ENCODE assay signal across 21 cellular contexts in genomic region chr1:211336775-211337174, GRCh38. TPM values are rescaled to one million over a fixed set of nuclear protein-coding genes. Genes with fewer than 3 reads are reported as not detected.
DNase-seq lines count a peak whose midpoint lies in the region; ATAC-seq and TF ChIP-seq lines count a peak whose summit lies in the region.
"Had no signal": no experiment of that assay in that cellular context is flagged by ENCODE, and none has a peak within 500 bp of the region (broad histone marks: within the 10 kb centered on the region; RNA-seq: fewer than 3 reads in every experiment).

No MANE protein-coding gene starts in this region.

- peak overlapping the region; percentile 66 for H3K4me3 ChIP-seq in Loucy (ENCODE audit: low read length, poor library complexity, severe bottlenecking)
- peak overlapping the region in 1 of 8 donors; percentile 43 for H3K4me3 ChIP-seq in spleen
- H3K4me3 ChIP-seq: A549, K562, left ventricle myocardium inferior, skin epidermis, upper lobe of left lung had no signal

- H3K27me3 ChIP-seq in Loucy (ENCODE audit: insufficient read depth, low read length, poor library complexity, severe bottlenecking) (no peaks in the 10 kb centered on the region), spleen (replicated peaks in 1 of 7) (no peaks in the 10 kb centered on the region)
- H3K27me3 ChIP-seq: upper lobe of left lung had no signal

- H3F3A ChIP-seq in Loucy (ENCODE audit: low read depth), result 0 out of 2 replicates have a peak, but pooled peaks cover 4% of the 10 kb centered on the region

- no peak overlapping the region for H2AFZ ChIP-seq in Loucy (ENCODE audit: low read length)

- H3K27ac ChIP-seq in spleen, result peak overlapping the region in 7 of 8 donors; percentile 59 to 96 (median 89)
- H3K27ac ChIP-seq: A549, HL-60, left ventricle myocardium inferior, upper lobe of left lung had no signal

- H3K9me3 Mint-ChIP-seq in activated CD4-positive, alpha-beta T cell treated with anti-CD3 and anti-CD28 coated beads, Interleukin-2, amount 10 ng/mL, durations not matched to agents 24 days and 14 days, result no peaks in the 10 kb centered on the region
- no peaks in the 10 kb centered on the region for H3K9me3 Mint-ChIP-seq in activated naive CD8-positive, alpha-beta T cell treated with anti-CD3 and anti-CD28 coated beads, Interleukin-2, amount 10 ng/mL, durations not matched to agents 7 days and 5 days
- H3K9me3 Mint-ChIP-seq in chondrocyte (ENCODE audit: low read depth), result no peaks in the 10 kb centered on the region
- H3K9me3 Mint-ChIP-seq: activated T-cell treated with anti-CD3 and anti-CD28 coated beads, Interleukin-2, amount 50 U/mL, for 4 hours had no signal

- H3K27ac Mint-ChIP-seq in activated CD4-positive, alpha-beta T cell treated with anti-CD3 and anti-CD28 coated beads, Interleukin-2, amount 10 ng/mL, durations not matched to agents 24 days and 14 days, result peak overlapping the region; percentile 74
- H3K27ac Mint-ChIP-seq in activated naive CD8-positive, alpha-beta T cell treated with anti-CD3 and anti-CD28 coated beads, Interleukin-2, amount 10 ng/mL, durations not matched to agents 7 days and 5 days, result peak overlapping the region; percentile 91
- no peak overlapping the region for H3K27ac Mint-ChIP-seq in chondrocyte (ENCODE audit: unreplicated experiment)

- no peaks in the 10 kb centered on the region for H3K27me3 Mint-ChIP-seq in activated CD4-positive, alpha-beta T cell treated with anti-CD3 and anti-CD28 coated beads, Interleukin-2, amount 10 ng/mL, durations not matched to agents 24 days and 14 days
- no peaks in the 10 kb centered on the region for H3K27me3 Mint-ChIP-seq in activated naive CD8-positive, alpha-beta T cell treated with anti-CD3 and anti-CD28 coated beads, Interleukin-2, amount 10 ng/mL, durations not matched to agents 7 days and 5 days
- H3K27me3 Mint-ChIP-seq in chondrocyte (ENCODE audit: low read depth), result no peaks in the 10 kb centered on the region

- H3K9me2 ChIP-seq in Loucy (replicated peaks; ENCODE audit: low read depth, low read length), result no peaks in the 10 kb centered on the region

- intact Hi-C loops in activated CD4-positive, alpha-beta T cell treated with anti-CD3 and anti-CD28 coated beads, Interleukin-2, amount 10 ng/mL, durations not matched to agents 24 days and 14 days (cut with micrococcal nuclease), result loop anchor here (1.0 kb wide), 1 partner anchor 8 kb away; no protein-coding TSS in a partner anchor
- intact Hi-C loops in spleen (cut with DNase I; ENCODE audit: low total_unique reads), result loop anchor here (10.0 kb wide), 1 partner anchor 48 kb away; no protein-coding TSS in a partner anchor

- H3K36me3 ChIP-seq in Loucy (ENCODE audit: insufficient read depth, low read length) (peaks cover 10% of the 10 kb centered on the region; the same call in 1 of the 2 replicates), spleen (peaks cover 0 to 12% (median 0%) of the 10 kb centered on the region in 6 donors)
- H3K36me3 ChIP-seq: left ventricle myocardium inferior, upper lobe of left lung had no signal

- H3K4me1 Mint-ChIP-seq in activated CD4-positive, alpha-beta T cell treated with anti-CD3 and anti-CD28 coated beads, Interleukin-2, amount 10 ng/mL, durations not matched to agents 24 days and 14 days, result peaks cover 84% of the 10 kb centered on the region
- H3K4me1 Mint-ChIP-seq in activated naive CD8-positive, alpha-beta T cell treated with anti-CD3 and anti-CD28 coated beads, Interleukin-2, amount 10 ng/mL, durations not matched to agents 7 days and 5 days, result peaks cover 69% of the 10 kb centered on the region
- peaks cover 70% of the 10 kb centered on the region for H3K4me1 Mint-ChIP-seq in chondrocyte (ENCODE audit: low read depth)

- peak overlapping the region; percentile 90 for H3K4me2 ChIP-seq in Loucy (ENCODE audit: low read depth, low read length, poor library complexity, severe bottlenecking)

- no peak for DNase-seq in activated CD4-positive, alpha-beta T cell treated with anti-CD3 and anti-CD28 coated beads, Interleukin-2, amount 10 ng/mL, durations not matched to agents 24 days and 14 days
- no peak for DNase-seq in activated CD4-positive, alpha-beta T cell treated with anti-CD3 and anti-CD28 coated beads for 48 hours
- DNase-seq in activated naive CD8-positive, alpha-beta T cell treated with anti-CD3 and anti-CD28 coated beads, Interleukin-2, amount 10 ng/mL, durations not matched to agents 7 days and 5 days, result no peak
- DNase-seq in spleen (no peak), DMS153 (lab: John Stamatoyannopoulos, UW) (no peak), chondrocyte (ENCODE audit: low spot score) (no peak), NCI-H1436 treated with DMSO at 0.1 percent for 48 hours (lab: John Stamatoyannopoulos, UW) (no peak)
- DNase-seq: activated T-cell treated with anti-CD3 and anti-CD28 coated beads, Interleukin-2, amount 50 U/mL, for 4 hours; aorta; foreskin fibroblast; left ventricle myocardium inferior; NCI-H1105; posterior cingulate gyrus had no signal

- peaks cover 100% of the 10 kb centered on the region for H3K79me2 ChIP-seq in Loucy (ENCODE audit: insufficient read depth, low read length)

- WGBS in spleen, 5 donors, result 95 to 96% (median 96%) methylated on average over 15 of the region's 15 CpGs

- peaks cover 81% of the 10 kb centered on the region for H3K4me1 ChIP-seq in Loucy (ENCODE audit: insufficient read depth, low read length, poor library complexity, severe bottlenecking)
- H3K4me1 ChIP-seq in spleen, result peaks cover 37 to 100% (median 97%) of the 10 kb centered on the region in 6 donors

- peak overlapping the region; percentile 82 for H3K4me3 Mint-ChIP-seq in activated CD4-positive, alpha-beta T cell treated with anti-CD3 and anti-CD28 coated beads, Interleukin-2, amount 10 ng/mL, durations not matched to agents 24 days and 14 days
- H3K4me3 Mint-ChIP-seq in activated naive CD8-positive, alpha-beta T cell treated with anti-CD3 and anti-CD28 coated beads, Interleukin-2, amount 10 ng/mL, durations not matched to agents 7 days and 5 days, result peak overlapping the region; percentile 77
- H3K4me3 Mint-ChIP-seq in chondrocyte (ENCODE audit: unreplicated experiment), result no peak overlapping the region

- TF ChIP-seq CTCF in Loucy (conservative IDR thresholded peaks at IDR 0.05; ENCODE audit: low read length) (no peak), spleen (IDR thresholded peaks at IDR 0.05 in 8 of 11, conservative IDR thresholded peaks at IDR 0.05 in 3 of 11) (no peak), chondrocyte (IDR thresholded peaks at IDR 0.05) (no peak)

- POLR2A ChIA-PET in activated naive CD8-positive, alpha-beta T cell treated with anti-CD3 and anti-CD28 coated beads, Interleukin-2, amount 10 ng/mL, durations not matched to agents 7 days and 5 days (lab: Charles Lee), result interaction anchor here (1.6 to 3.3 kb wide), 3 partner anchors 9 to 78 kb away, joined by 3 to 18 read pairs (median 14); partner anchors contain the start of gene RCOR3

- TF ChIP-seq POLR2A in spleen (IDR thresholded peaks at IDR 0.05), result no peak

- H3K9ac ChIP-seq in Loucy (ENCODE audit: low read depth, low read length, poor library complexity, severe bottlenecking), result peak overlapping the region; percentile 59

- peaks cover 79% of the 10 kb centered on the region for H4K20me1 ChIP-seq in Loucy (ENCODE audit: insufficient read depth, low read length, poor library complexity, severe bottlenecking)

- ATAC-seq in activated naive CD8-positive, alpha-beta T cell treated with anti-CD3 and anti-CD28 coated beads, Interleukin-2, amount 10 ng/mL, durations not matched to agents 7 days and 5 days (ENCODE audit: low read depth), result no peak
- ATAC-seq: A549; activated CD4-positive, CD25-positive, alpha-beta regulatory T cell treated with anti-CD3 and anti-CD28 coated beads, Interleukin-2, amount 50 U/mL, for 24 hours; activated T-cell treated with anti-CD3 and anti-CD28 coated beads, Interleukin-2, amount 50 U/mL, for 4 hours had no signal

- peaks cover 51% of the 10 kb centered on the region for H3K36me3 Mint-ChIP-seq in activated CD4-positive, alpha-beta T cell treated with anti-CD3 and anti-CD28 coated beads, Interleukin-2, amount 10 ng/mL, durations not matched to agents 24 days and 14 days (ENCODE audit: low read depth)
- H3K36me3 Mint-ChIP-seq in activated naive CD8-positive, alpha-beta T cell treated with anti-CD3 and anti-CD28 coated beads, Interleukin-2, amount 10 ng/mL, durations not matched to agents 7 days and 5 days, result peaks cover 31% of the 10 kb centered on the region
- H3K36me3 Mint-ChIP-seq in chondrocyte (ENCODE audit: low read depth), result no peaks in the 10 kb centered on the region
- H3K36me3 Mint-ChIP-seq: CD14-positive monocyte had no signal

- no peaks in the 10 kb centered on the region for H3K9me3 ChIP-seq in Loucy (ENCODE audit: insufficient read depth, low read depth, low read length)
- H3K9me3 ChIP-seq in spleen, result no peaks in the 10 kb centered on the region
- H3K9me3 ChIP-seq: A549, left ventricle myocardium inferior, upper lobe of left lung had no signal

RNA-seq across cellular contexts. Expression of gene TRAF5, which starts 10.1 kb away (rescaled TPM):
- total RNA-seq in activated CD4-positive, alpha-beta T cell treated with anti-CD3 and anti-CD28 coated beads, Interleukin-2, amount 10 ng/mL, durations not matched to agents 24 days and 14 days, result 55.6 and 56.6 TPM in 2 replicates
- 10 to 100 TPM; 82.2 to 84.0 TPM for total RNA-seq in activated naive CD8-positive, alpha-beta T cell treated with anti-CD3 and anti-CD28 coated beads, Interleukin-2, amount 10 ng/mL, durations not matched to agents 7 days and 5 days
- total RNA-seq in spleen, result 10 to 100 TPM; 44.3 to 69.6 (median 53.6) TPM
- polyA plus RNA-seq in spleen, result 10 to 100 TPM; 34.9 to 59.4 (median 39.3) TPM
- 52.9 to 58.7 TPM (median 57.4 TPM) in 3 replicates for total RNA-seq in chondrocyte
